Comparison of ENCODE assay signal across 8 cellular contexts in genomic region chr22:35352214-35353111, GRCh38. TPM values are rescaled to one million over a fixed set of nuclear protein-coding genes. Genes with fewer than 3 reads are reported as not detected.
A peak's percentile ranks its signal among the peaks of the same experiment; 100 is the strongest.
DNase-seq lines count a peak whose midpoint lies in the region; ATAC-seq, FAIRE-seq and TF ChIP-seq lines count a peak whose summit lies in the region.

No MANE protein-coding gene starts in this region.

- H3K9me3 ChIP-seq in neutrophil, result no peaks in the 10 kb centered on the region

- DNase-seq in GF-D8 (lab: John Stamatoyannopoulos, UW), result peak; percentile 35
- DNase-seq in HuH-7 (ENCODE audit: low spot score), result peak; percentile 63
- DNase-seq in activated CD4-positive, CD25-positive, alpha-beta regulatory T cell treated with anti-CD3 and anti-CD28 coated beads, Interleukin-2, amount 50 U/mL, for 72 hours, result peak; percentile 67
- DNase-seq in urothelium cell line (ENCODE audit: low spot score), result peak; percentile 57
- DNase-seq in NCI-H2107 (lab: John Stamatoyannopoulos, UW), result no peak

- peaks cover 17% of the 10 kb centered on the region for H3K36me3 ChIP-seq in neutrophil

- peaks cover 24% of the 10 kb centered on the region for H3K27me3 ChIP-seq in neutrophil

- peak overlapping the region; percentile 0 to 4 for H3K4me3 ChIP-seq in neutrophil (ENCODE audit: low read depth in 1 of 2, low read length in 1 of 2)

- peaks cover 47 to 49% of the 10 kb centered on the region in 2 experiments for H3K4me1 ChIP-seq in neutrophil (ENCODE audit: control insufficient read depth in 1 of 2, insufficient read depth in 1 of 2, low read depth in 1 of 2, low read length in 1 of 2)

- FAIRE-seq in urothelium cell line (lab: Jason Lieb, UNC), result peak; percentile 98

- TF ChIP-seq CTCF in neutrophil (IDR thresholded peaks at IDR 0.05), result peak; percentile 51

- H3K27ac ChIP-seq in neutrophil, result peak overlapping the region; percentile 81

- ATAC-seq in esophagus mucosa (peak; percentile 49), HG03565 (IDR thresholded peaks at IDR 0.05; ENCODE audit: unreplicated experiment) (no peak)

RNA-seq across cellular contexts. Expression of gene HMOX1, which starts 28.4 kb away (rescaled TPM):
- total RNA-seq in esophagus mucosa, result 27.8 TPM

RNA-seq across cellular contexts. Expression of gene MCM5, which starts 47.5 kb away (rescaled TPM):
- 34.4 TPM for total RNA-seq in esophagus mucosa

RNA-seq across cellular contexts. Expression of gene TOM1, which starts 52.8 kb away (rescaled TPM):
- 88.2 TPM for total RNA-seq in esophagus mucosa
